23 cellular contexts compared by ENCODE assay signal in the genomic region with DNA sequence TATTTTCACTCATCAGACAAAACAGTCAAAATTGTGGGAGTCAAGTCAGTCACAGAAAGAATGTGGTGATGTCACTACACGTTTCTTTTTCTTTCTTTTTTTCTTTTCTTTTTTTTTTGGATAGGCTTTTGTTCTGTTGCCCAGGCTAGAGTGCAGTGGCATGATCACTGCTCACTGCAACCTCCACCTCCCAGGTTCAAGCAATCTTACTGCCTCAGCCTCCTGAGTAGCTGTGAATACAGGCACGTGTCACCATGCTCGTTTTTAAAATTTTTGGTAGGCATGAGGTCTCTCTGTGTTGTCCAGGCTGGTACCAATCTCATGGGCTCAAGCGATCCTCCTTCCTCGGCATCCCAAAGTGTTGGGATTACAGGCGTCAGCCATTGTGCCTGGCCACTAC. TPM values are rescaled to one million over a fixed set of nuclear protein-coding genes. Genes with fewer than 3 reads are reported as not detected.
DNase-seq lines count a peak whose midpoint lies in the region; ATAC-seq and TF ChIP-seq lines count a peak whose summit lies in the region.
"Had no signal": no experiment of that assay in that cellular context is flagged by ENCODE, and none has a peak within 500 bp of the region (broad histone marks: within the 10 kb centered on the region; RNA-seq: fewer than 3 reads in every experiment).

No MANE protein-coding gene starts in this region.

- no peak overlapping the region for H3K4me3 Mint-ChIP-seq in CD8-positive, alpha-beta T cell
- H3K4me3 Mint-ChIP-seq in central memory CD8-positive, alpha-beta T cell: peak overlapping the region; percentile 75
- H3K4me3 Mint-ChIP-seq: nephron had no signal

- no peaks in the 10 kb centered on the region for H3K9me3 ChIP-seq in CD8-positive, alpha-beta T cell (ENCODE audit: low read length)
- no peaks in the 10 kb centered on the region for H3K9me3 ChIP-seq in OCI-LY3 (ENCODE audit: insufficient read depth, low read length)
- H3K9me3 ChIP-seq: prostate gland, SJCRH30 had no signal

- no peaks in the 10 kb centered on the region for H3K36me3 Mint-ChIP-seq in CD8-positive, alpha-beta T cell
- H3K36me3 Mint-ChIP-seq in central memory CD8-positive, alpha-beta T cell (ENCODE audit: insufficient read depth): no peaks in the 10 kb centered on the region

- H3K79me2 ChIP-seq in OCI-LY3 (ENCODE audit: low read length): peaks cover 96% of the 10 kb centered on the region
- H3K79me2 ChIP-seq: hepatocyte had no signal

- peak overlapping the region; percentile 95 for H3K9ac ChIP-seq in OCI-LY3 (ENCODE audit: low read length)

- CTCF ChIA-PET in CD8-positive, alpha-beta T cell (lab: Charles Lee): interaction anchor here (1.8 to 2.1 kb wide), 2 partner anchors 19 to 22 kb away, joined by 4 to 13 read pairs; no protein-coding TSS in a partner anchor

- TF ChIP-seq CTCF in CD8-positive, alpha-beta T cell (IDR thresholded peaks at IDR 0.05): no peak
- TF ChIP-seq CTCF in GM12865 (IDR thresholded peaks at IDR 0.05; ENCODE audit: insufficient read depth, low read depth, low read length, missing control alignments) (no peak), OCI-LY3 (IDR thresholded peaks at IDR 0.05; ENCODE audit: low read depth, low read length) (no peak), dorsolateral prefrontal cortex (IDR thresholded peaks at IDR 0.05 in 54 of 56, conservative IDR thresholded peaks at IDR 0.05 in 2 of 56; ENCODE audit: low read depth in 1 of 56, partially characterized antibody in 56 of 56) (no peak)

- H3K4me2 ChIP-seq in OCI-LY3 (ENCODE audit: low read length): peak overlapping the region; percentile 95
- H3K4me2 ChIP-seq: hepatocyte, smooth muscle cell had no signal

- intact Hi-C loops in CD8-positive, alpha-beta T cell (cut with DNase I, micrococcal nuclease): loop anchor here in 1 of 2 experiments (2.0 to 10.0 kb wide), 2 partner anchors 14 to 1036 kb away; partner anchors contain the start of gene RIMKLB
- intact Hi-C loops in dorsolateral prefrontal cortex (cut with DNase I): no loop called here

- H3K36me3 ChIP-seq in CD8-positive, alpha-beta T cell (ENCODE audit: insufficient read depth, low read length): no peaks in the 10 kb centered on the region
- peaks cover 45% of the 10 kb centered on the region for H3K36me3 ChIP-seq in OCI-LY3 (replicated peaks; ENCODE audit: low read depth, low read length)
- H3K36me3 ChIP-seq: prostate gland, SJCRH30 had no signal

- no peaks in the 10 kb centered on the region for H3K27me3 ChIP-seq in CD8-positive, alpha-beta T cell (ENCODE audit: insufficient read depth, low read length)
- H3K27me3 ChIP-seq in OCI-LY3 (ENCODE audit: low read depth, low read length) (no peaks in the 10 kb centered on the region), dorsolateral prefrontal cortex (no peaks in the 10 kb centered on the region)
- H3K27me3 ChIP-seq: hepatocyte, SJCRH30 had no signal

- H2AFZ ChIP-seq in OCI-LY3 (ENCODE audit: low read depth, low read length): no peak overlapping the region
- H2AFZ ChIP-seq: hepatocyte had no signal

- POLR2A ChIA-PET in CD8-positive, alpha-beta T cell (lab: Charles Lee): interaction anchor here (1.0 to 1.4 kb wide), 3 partner anchors 13 to 29 kb away, joined by 3 to 4 read pairs (median 3); no protein-coding TSS in a partner anchor

- peaks cover 1% of the 10 kb centered on the region for H3K27me3 Mint-ChIP-seq in CD8-positive, alpha-beta T cell (ENCODE audit: low read depth)
- no peaks in the 10 kb centered on the region for H3K27me3 Mint-ChIP-seq in central memory CD8-positive, alpha-beta T cell

- H3K4me3 ChIP-seq in CD8-positive, alpha-beta T cell (ENCODE audit: low read depth, low read length): no peak overlapping the region
- peak overlapping the region; percentile 89 for H3K4me3 ChIP-seq in GM12865 (ENCODE audit: low read depth, low read length)
- H3K4me3 ChIP-seq in OCI-LY3 (ENCODE audit: low read length): peak overlapping the region; percentile 93
- H3K4me3 ChIP-seq in dorsolateral prefrontal cortex: peak overlapping the region in 1 of 59 donors; percentile 12
- H3K4me3 ChIP-seq: hepatocyte, prostate gland, SJCRH30, smooth muscle cell had no signal

- H3K4me1 Mint-ChIP-seq in CD8-positive, alpha-beta T cell (ENCODE audit: low read depth): peaks cover 15% of the 10 kb centered on the region
- peaks cover 10% of the 10 kb centered on the region for H3K4me1 Mint-ChIP-seq in central memory CD8-positive, alpha-beta T cell
- H3K4me1 Mint-ChIP-seq: nephron had no signal

- ATAC-seq in CD8-positive, alpha-beta T cell: no peak
- ATAC-seq in central memory CD8-positive, alpha-beta T cell (replicated peaks; ENCODE audit: extremely low read depth, poor library complexity, severe bottlenecking): no peak
- no peak for ATAC-seq in GM19467 (IDR thresholded peaks at IDR 0.05; ENCODE audit: unreplicated experiment)
- no peak for ATAC-seq in GM18858 (IDR thresholded peaks at IDR 0.05; ENCODE audit: unreplicated experiment)

- no peak for DNase-seq in CD8-positive, alpha-beta T cell
- DNase-seq in GM12865 (ENCODE audit: low read depth): peak; percentile 53
- DNase-seq in central memory CD8-positive, alpha-beta T cell (ENCODE audit: low spot score in 2 of 2): no peak
- no peak for DNase-seq in dorsolateral prefrontal cortex
- DNase-seq in NCI-H82 treated with DMSO at 0.1 percent for 48 hours (lab: John Stamatoyannopoulos, UW; ENCODE audit: unreplicated experiment): no peak
- DNase-seq: activated CD4-positive, alpha-beta T cell treated with anti-CD3 and anti-CD28 coated beads, Interleukin-2, amount 50 U/mL, for 1 hour; activated effector memory CD4-positive, alpha-beta T cell treated with Interleukin-2 at 50 U/mL for 16 hours; aorta; DMS 273 treated with DMSO at 0.1 percent for 48 hours; islet precursor cell; NCI-H187; SJCRH30; T1000; trophoblast cell had no signal

- H3K9me3 Mint-ChIP-seq in CD8-positive, alpha-beta T cell: no peaks in the 10 kb centered on the region
- no peaks in the 10 kb centered on the region for H3K9me3 Mint-ChIP-seq in central memory CD8-positive, alpha-beta T cell
- H3K9me3 Mint-ChIP-seq: nephron had no signal

- H3K27ac Mint-ChIP-seq in CD8-positive, alpha-beta T cell: peak overlapping the region; percentile 60
- no peak overlapping the region for H3K27ac Mint-ChIP-seq in central memory CD8-positive, alpha-beta T cell (ENCODE audit: low read depth)
- H3K27ac Mint-ChIP-seq: nephron had no signal

- no peak overlapping the region for H3K27ac ChIP-seq in CD8-positive, alpha-beta T cell (ENCODE audit: low read depth, low read length)
- H3K27ac ChIP-seq in OCI-LY3 (ENCODE audit: low read length) (peak overlapping the region; percentile 97), dorsolateral prefrontal cortex (peak overlapping the region in 1 of 59 donors; percentile 23)
- H3K27ac ChIP-seq: hepatocyte, prostate gland, SJCRH30 had no signal

- H3K4me1 ChIP-seq in CD8-positive, alpha-beta T cell (ENCODE audit: insufficient read depth, low read length): no peaks in the 10 kb centered on the region
- H3K4me1 ChIP-seq in OCI-LY3 (ENCODE audit: low read length): peaks cover 21% of the 10 kb centered on the region
- H3K4me1 ChIP-seq: prostate gland, SJCRH30 had no signal

- no peaks in the 10 kb centered on the region for H4K20me1 ChIP-seq in OCI-LY3 (ENCODE audit: insufficient read depth, low read length)

RNA-seq across cellular contexts. Expression of gene CLECL1, which starts 2.3 kb away (rescaled TPM):
- total RNA-seq in CD8-positive, alpha-beta T cell: 1 to 10 TPM; 1.1 to 1.4 TPM
- 1 to 10 TPM in 17 of 120 experiments, under 1 TPM in 6, not detected in 97; 0.47 to 1.8 (median 1.3) TPM for total RNA-seq in dorsolateral prefrontal cortex
- total RNA-seq: hepatocyte, HT-29, lung microvascular endothelial cell, prostate gland, SJCRH30, smooth muscle cell had no signal

RNA-seq across cellular contexts. Expression of gene CD69, which starts 30.1 kb away (rescaled TPM):
- total RNA-seq in CD8-positive, alpha-beta T cell: 100 to 1,000 TPM; 502 to 504 TPM
- 1 to 10 TPM in 45 of 120 experiments, under 1 TPM in 44, not detected in 31; 0.29 to 7.2 (median 1.0) TPM for total RNA-seq in dorsolateral prefrontal cortex
- total RNA-seq: HT-29, SJCRH30 had no signal

Comparison
In these comparisons a context has a peak if more than half of its experiments do, and no peak if none do; other contexts are left out.
1. RNA of gene CD69, which starts 30.1 kb away (total RNA-seq): 502 to 504 TPM in CD8-positive, alpha-beta T cell; 0.29 to 7.2 TPM in dorsolateral prefrontal cortex; every median in the first group is over 10 times any median in the second.